In the genomic region with DNA sequence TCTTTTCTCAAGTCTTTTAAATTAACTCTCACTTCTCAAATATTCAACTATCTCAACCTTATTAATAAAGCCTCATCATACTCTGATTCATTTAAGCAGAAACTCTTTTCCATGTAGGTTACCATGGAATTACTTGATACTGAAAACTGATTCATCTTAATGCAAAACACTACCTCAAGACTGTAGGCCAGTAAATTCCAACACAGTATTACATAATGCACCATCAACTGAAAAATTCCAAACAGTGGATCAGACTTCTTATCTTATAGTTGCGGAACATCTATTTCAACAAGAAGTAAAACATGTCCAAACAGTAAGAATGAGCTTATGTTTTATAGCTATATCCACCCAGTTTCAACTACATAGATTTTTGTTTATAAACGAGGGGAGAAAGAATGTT, we compare ENCODE assay signal across 22 cellular contexts.
DNase-seq lines count a peak whose midpoint lies in the region; ATAC-seq and TF ChIP-seq lines count a peak whose summit lies in the region.
"Had no signal": no experiment of that assay in that cellular context is flagged by ENCODE, and none has a peak within 500 bp of the region (broad histone marks: within the 10 kb centered on the region; RNA-seq: fewer than 3 reads in every experiment).

No MANE protein-coding gene starts in this region.

- H3K4me1 ChIP-seq in smooth muscle cell (ENCODE audit: low read depth): peaks cover 12% of the 10 kb centered on the region
- H3K4me1 ChIP-seq: BE2C, SJCRH30, spleen had no signal

- no peaks in the 10 kb centered on the region for H3K9me3 ChIP-seq in smooth muscle cell (replicated peaks; ENCODE audit: low read depth)
- H3K9me3 ChIP-seq: BE2C, neutrophil, SJCRH30, spleen, tibial artery had no signal

- H3K4me2 ChIP-seq in smooth muscle cell: peak overlapping the region; percentile 62

- H3K36me3 ChIP-seq in smooth muscle cell (ENCODE audit: low read depth): no peaks in the 10 kb centered on the region
- H3K36me3 ChIP-seq: BE2C, neutrophil, SJCRH30, spleen, tibial artery had no signal

- no peak for ATAC-seq in HG03439 (IDR thresholded peaks at IDR 0.05; ENCODE audit: unreplicated experiment)
- ATAC-seq: activated CD4-positive, alpha-beta T cell treated with anti-CD3 and anti-CD28 coated beads for 36 hours; activated naive CD4-positive, alpha-beta T cell treated with anti-CD3 and anti-CD28 coated beads, Interleukin-2, amount 50 U/mL, for 72 hours had no signal

- H3K9ac ChIP-seq in smooth muscle cell (ENCODE audit: low read depth): no peak overlapping the region

- TF ChIP-seq CTCF in fibroblast of mammary gland (conservative IDR thresholded peaks at IDR 0.05; ENCODE audit: control insufficient read depth, insufficient read depth, low read depth, low read length): no peak
- no peak for TF ChIP-seq CTCF in smooth muscle cell (IDR thresholded peaks at IDR 0.05; ENCODE audit: borderline replicate concordance, insufficient read depth, poor library complexity, severe bottlenecking)

- no peaks in the 10 kb centered on the region for H3K27me3 ChIP-seq in smooth muscle cell (ENCODE audit: low read depth)
- H3K27me3 ChIP-seq: BE2C, neutrophil, SJCRH30, spleen, tibial artery had no signal

- WGBS in smooth muscle cell (ENCODE audit: low lambda C conversion rate): 29% methylated on average over 2 of the region's 2 CpGs

- H2AFZ ChIP-seq in smooth muscle cell (ENCODE audit: low read depth): no peak overlapping the region

- H3K79me2 ChIP-seq in smooth muscle cell (ENCODE audit: low read depth): peaks cover 8% of the 10 kb centered on the region

- peak; percentile 24 for DNase-seq in GM03348 (ENCODE audit: low spot score)
- peak; percentile 98 for DNase-seq in amniotic epithelial cell (ENCODE audit: low read depth)
- DNase-seq in fibroblast of mammary gland (ENCODE audit: low read depth): peak; percentile 15
- no peak for DNase-seq in smooth muscle cell (lab: John Stamatoyannopoulos, UW; ENCODE audit: unreplicated experiment)
- no peak for DNase-seq in foreskin melanocyte
- DNase-seq in activated effector memory CD4-positive, alpha-beta T cell treated with anti-CD3 and anti-CD28 coated beads, Interleukin-2, amount 50 U/mL, for 16 hours: no peak
- DNase-seq: activated CD4-positive, alpha-beta T cell treated with anti-CD3 and anti-CD28 coated beads for 36 hours; BE2C; COR-L47; GOT3; hippocampal formation; NCI-H1436; NCI-H510A treated with DMSO at 0.1 percent for 48 hours; SJCRH30; spleen; stimulated activated CD4-positive, alpha-beta T cell treated with anti-CD3 and anti-CD28 coated beads, Interleukin-4, amount 100 ng/mL, for 1 hour; stimulated activated naive CD4-positive, alpha-beta T cell treated with Interleukin-2 at 50 U/mL for 16 hours; tibial artery had no signal

- H3F3A ChIP-seq in smooth muscle cell (ENCODE audit: low read depth): no peaks in the 10 kb centered on the region

- H3K27ac ChIP-seq in smooth muscle cell (ENCODE audit: low read depth): peak overlapping the region; percentile 57
- H3K27ac ChIP-seq: neutrophil, SJCRH30, spleen, tibial artery had no signal

- no peak overlapping the region for H3K4me3 ChIP-seq in fibroblast of mammary gland (ENCODE audit: control insufficient read depth, low read depth, low read length)
- H3K4me3 ChIP-seq in smooth muscle cell: no peak overlapping the region
- H3K4me3 ChIP-seq: lung, SJCRH30, spleen, tibial artery had no signal

- H4K20me1 ChIP-seq in smooth muscle cell (ENCODE audit: low read depth): peaks cover 31% of the 10 kb centered on the region

Comparison
In these comparisons a context has a peak if more than half of its experiments do, and no peak if none do; other contexts are left out.
1. DNase-seq: peak in GM03348 (single experiment), amniotic epithelial cell (single experiment) and fibroblast of mammary gland (single experiment); none in smooth muscle cell (single experiment), foreskin melanocyte (single experiment) and activated effector memory CD4-positive, alpha-beta T cell treated with anti-CD3 and anti-CD28 coated beads, Interleukin-2, amount 50 U/mL, for 16 hours (single experiment).